8 cellular contexts compared by ENCODE assay signal in genomic region chr3:155805204-155805801, GRCh38. TPM values are rescaled to one million over a fixed set of nuclear protein-coding genes. Genes with fewer than 3 reads are reported as not detected.
A peak's percentile ranks its signal among the peaks of the same experiment; 100 is the strongest.
DNase-seq lines count a peak whose midpoint lies in the region; ATAC-seq and TF ChIP-seq lines count a peak whose summit lies in the region.

No MANE protein-coding gene starts in this region.

- no peaks in the 10 kb centered on the region for H3K9me3 Mint-ChIP-seq in memory B cell
- no peaks in the 10 kb centered on the region for H3K9me3 Mint-ChIP-seq in stimulated activated naive B cell treated with anti-CD40 and anti-IgM and Interleukin-4, amounts not matched to agents 10 μg/mL and 1 μg/mL and 100 μg/mL, for 72 hours

- H3K4me1 ChIP-seq in Peyer's patch: no peaks in the 10 kb centered on the region

- H3K27ac Mint-ChIP-seq in memory B cell: peak overlapping the region; percentile 91
- H3K27ac Mint-ChIP-seq in stimulated activated naive B cell treated with anti-CD40 and anti-IgM and Interleukin-4, amounts not matched to agents 10 μg/mL and 1 μg/mL and 100 μg/mL, for 72 hours: peak overlapping the region; percentile 88

- DNase-seq in Peyer's patch (peak in 2 of 3 donors; percentile 60 to 71), choroid plexus epithelial cell (ENCODE audit: low read depth) (no peak), memory B cell (ENCODE audit: low spot score in 2 of 2) (no peak), HK-2 (ENCODE audit: unreplicated experiment) (no peak), iPS-NIHi7 (ENCODE audit: extremely low spot score) (no peak)
- DNase-seq in stimulated activated naive B cell treated with anti-CD40 and anti-IgM and Interleukin-4, amounts not matched to agents 10 μg/mL and 1 μg/mL and 100 μg/mL, for 72 hours: no peak

- H3K4me3 ChIP-seq in Peyer's patch (peak overlapping the region; percentile 60 to 94 (median 82)), choroid plexus epithelial cell (ENCODE audit: low read depth, low read length) (peak overlapping the region; percentile 86)

- ATAC-seq in GM18499 (IDR thresholded peaks at IDR 0.05; ENCODE audit: insufficient read depth, unreplicated experiment): peak; percentile 17
- peak; percentile 33 for ATAC-seq in HG02943 (IDR thresholded peaks at IDR 0.05; ENCODE audit: low read depth, unreplicated experiment)
- ATAC-seq in memory B cell (ENCODE audit: low read depth): no peak
- peak; percentile 22 to 33 for ATAC-seq in stimulated activated naive B cell treated with anti-CD40 and anti-IgM and Interleukin-4, amounts not matched to agents 10 μg/mL and 1 μg/mL and 100 μg/mL, for 72 hours (replicated peaks)

- H3K27me3 ChIP-seq in Peyer's patch: no peaks in the 10 kb centered on the region

- H3K36me3 Mint-ChIP-seq in memory B cell: peaks cover 2% of the 10 kb centered on the region
- H3K36me3 Mint-ChIP-seq in stimulated activated naive B cell treated with anti-CD40 and anti-IgM and Interleukin-4, amounts not matched to agents 10 μg/mL and 1 μg/mL and 100 μg/mL, for 72 hours: peaks cover 3 to 5% of the 10 kb centered on the region in 2 donors

- H3K36me3 ChIP-seq in Peyer's patch: no peaks in the 10 kb centered on the region

- H3K9me3 ChIP-seq in Peyer's patch: no peaks in the 10 kb centered on the region

- peak overlapping the region; percentile 89 for H3K4me3 Mint-ChIP-seq in memory B cell
- peak overlapping the region; percentile 86 to 97 for H3K4me3 Mint-ChIP-seq in stimulated activated naive B cell treated with anti-CD40 and anti-IgM and Interleukin-4, amounts not matched to agents 10 μg/mL and 1 μg/mL and 100 μg/mL, for 72 hours

- no peak for TF ChIP-seq POLR2A in Peyer's patch (IDR thresholded peaks at IDR 0.05)

- H3K27ac ChIP-seq in Peyer's patch: peak overlapping the region in 3 of 4 donors; percentile 72 to 76 (median 74)

- H3K27me3 Mint-ChIP-seq in memory B cell: peaks cover 3% of the 10 kb centered on the region
- peaks cover 5 to 6% of the 10 kb centered on the region in 2 donors for H3K27me3 Mint-ChIP-seq in stimulated activated naive B cell treated with anti-CD40 and anti-IgM and Interleukin-4, amounts not matched to agents 10 μg/mL and 1 μg/mL and 100 μg/mL, for 72 hours

- peaks cover 11% of the 10 kb centered on the region for H3K4me1 Mint-ChIP-seq in memory B cell
- H3K4me1 Mint-ChIP-seq in stimulated activated naive B cell treated with anti-CD40 and anti-IgM and Interleukin-4, amounts not matched to agents 10 μg/mL and 1 μg/mL and 100 μg/mL, for 72 hours: peaks cover 4 to 20% of the 10 kb centered on the region in 2 donors

- TF ChIP-seq CTCF in Peyer's patch (IDR thresholded peaks at IDR 0.05) (no peak), choroid plexus epithelial cell (conservative IDR thresholded peaks at IDR 0.05; ENCODE audit: low read depth, low read length) (no peak)

RNA-seq across cellular contexts. Expression of gene C3orf33, which starts 0.8 kb away (rescaled TPM):
- 1 to 10 TPM in 3 of 4 donors, not detected in 1; 1.9 to 5.8 (median 3.9) TPM for total RNA-seq in Peyer's patch

RNA-seq across cellular contexts. Expression of gene SLC33A1, which starts 48.9 kb away (rescaled TPM):
- 10 to 100 TPM; 12.4 to 44.7 (median 30.3) TPM for total RNA-seq in Peyer's patch

Comparison
In these comparisons a context has a peak if more than half of its experiments do, and no peak if none do; other contexts are left out.
1. DNase-seq: peak in Peyer's patch (2 of 3); none in choroid plexus epithelial cell (single experiment), memory B cell (0 of 2), stimulated activated naive B cell treated with anti-CD40 and anti-IgM and Interleukin-4, amounts not matched to agents 10 μg/mL and 1 μg/mL and 100 μg/mL, for 72 hours (single experiment), HK-2 (single experiment) and iPS-NIHi7 (single experiment).